Comparison of ENCODE assay signal across 8 cellular contexts in the genomic region with DNA sequence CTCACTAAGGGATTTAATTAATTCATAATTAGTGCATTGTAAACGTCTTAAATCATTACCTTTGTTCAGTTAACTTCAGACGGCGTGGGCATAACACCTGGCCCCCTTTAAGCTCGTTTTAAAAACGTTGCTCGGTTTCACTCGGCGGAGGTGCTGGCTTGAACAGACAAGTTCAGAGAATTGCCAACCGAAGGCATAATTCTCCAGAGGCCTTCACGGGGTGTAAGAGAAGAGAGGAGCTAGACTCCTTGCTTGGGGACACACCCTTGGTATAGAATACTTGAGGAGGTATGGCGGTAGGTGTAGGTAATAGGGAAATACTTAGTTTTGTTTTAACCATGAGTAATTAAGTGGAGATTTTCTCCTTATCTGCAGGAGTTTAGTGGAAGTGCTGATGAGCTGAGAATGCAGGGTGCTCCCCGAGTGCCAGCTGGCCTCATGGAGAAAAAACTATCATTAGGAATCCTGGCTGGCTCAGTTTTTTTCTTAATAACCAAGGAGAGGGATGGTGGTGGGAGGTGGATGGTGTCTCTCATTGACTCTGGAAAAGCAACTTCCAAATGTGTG. TPM values are rescaled to one million over a fixed set of nuclear protein-coding genes. Genes with fewer than 3 reads are reported as not detected.
DNase-seq lines count a peak whose midpoint lies in the region; ATAC-seq and TF ChIP-seq lines count a peak whose summit lies in the region.

No MANE protein-coding gene starts in this region.

- no peak for ATAC-seq in naive thymus-derived CD8-positive, alpha-beta T cell
- ATAC-seq in GM19023 (IDR thresholded peaks at IDR 0.05; ENCODE audit: unreplicated experiment) (no peak), GM18868 (IDR thresholded peaks at IDR 0.05; ENCODE audit: unreplicated experiment) (no peak)

- peaks cover 0 to 17% (median 5%) of the 10 kb centered on the region in 9 donors for H3K9me3 Mint-ChIP-seq in naive thymus-derived CD8-positive, alpha-beta T cell

- H3K27me3 ChIP-seq in BE2C (no peaks in the 10 kb centered on the region), duodenal mucosa (ENCODE audit: control insufficient read depth in 1 of 2, insufficient read depth in 2 of 2, low read length in 2 of 2) (peaks cover 0 to 3% of the 10 kb centered on the region in 2 donors), Karpas-422 (ENCODE audit: low read length) (no peaks in the 10 kb centered on the region)

- H3K4me1 ChIP-seq in BE2C = no peaks in the 10 kb centered on the region
- no peaks in the 10 kb centered on the region for H3K4me1 ChIP-seq in duodenal mucosa (ENCODE audit: control insufficient read depth in 1 of 2, insufficient read depth in 2 of 2, low read length in 2 of 2)
- no peaks in the 10 kb centered on the region for H3K4me1 ChIP-seq in Karpas-422 (ENCODE audit: low read length)

- H3K4me3 ChIP-seq in BE2C (ENCODE audit: low read depth, low read length) = peak overlapping the region; percentile 61
- H3K4me3 ChIP-seq in duodenal mucosa (ENCODE audit: low read depth in 1 of 2, low read length in 2 of 2) = peak overlapping the region; percentile 63 to 68
- H3K4me3 ChIP-seq in Karpas-422 (ENCODE audit: low read length) = no peak overlapping the region

- H3K9me3 ChIP-seq in BE2C (no peaks in the 10 kb centered on the region), duodenal mucosa (ENCODE audit: control insufficient read depth in 1 of 2, low read length in 2 of 2) (no peaks in the 10 kb centered on the region), Karpas-422 (ENCODE audit: low read length) (no peaks in the 10 kb centered on the region)

- H3K4me1 Mint-ChIP-seq in naive thymus-derived CD8-positive, alpha-beta T cell = peaks cover 0 to 10% (median 8%) of the 10 kb centered on the region in 4 donors

- no peak overlapping the region for H3K27ac ChIP-seq in duodenal mucosa (ENCODE audit: low read depth, low read length)
- H3K27ac ChIP-seq in Karpas-422 (ENCODE audit: low read length) = no peak overlapping the region

- peak overlapping the region in 1 of 2 donors; percentile 58 for H3K9ac ChIP-seq in duodenal mucosa (ENCODE audit: low read depth in 1 of 2, low read length in 2 of 2)
- H3K9ac ChIP-seq in Karpas-422 (ENCODE audit: low read length) = no peak overlapping the region

- POLR2A ChIA-PET in naive thymus-derived CD8-positive, alpha-beta T cell (lab: Charles Lee) = no interaction called here

- H3K9me2 ChIP-seq in Karpas-422 (replicated peaks; ENCODE audit: insufficient read depth, low read length) = no peaks in the 10 kb centered on the region

- H3K36me3 Mint-ChIP-seq in naive thymus-derived CD8-positive, alpha-beta T cell = peaks cover 0 to 19% (median 0%) of the 10 kb centered on the region in 3 donors

- no peak overlapping the region for H3K4me2 ChIP-seq in Karpas-422 (ENCODE audit: low read depth, low read length, poor library complexity, severe bottlenecking)

- DNase-seq in BE2C (no peak), NCI-H1105 treated with DMSO at 0.1 percent for 48 hours (lab: John Stamatoyannopoulos, UW) (peak; percentile 58), Karpas-422 (no peak)
- DNase-seq in naive thymus-derived CD8-positive, alpha-beta T cell = no peak
- DNase-seq in activated naive CD4-positive, alpha-beta T cell treated with anti-CD3 and anti-CD28 coated beads, Interleukin-2, amount 50 U/mL, for 16 hours = no peak

- peak overlapping the region in 8 of 10 donors; percentile 4 to 74 (median 44) for H3K4me3 Mint-ChIP-seq in naive thymus-derived CD8-positive, alpha-beta T cell

- H3K27ac Mint-ChIP-seq in naive thymus-derived CD8-positive, alpha-beta T cell = no peak overlapping the region

- TF ChIP-seq CTCF in BE2C (IDR thresholded peaks at IDR 0.05; ENCODE audit: low read depth, low read length) = no peak

- H3K79me2 ChIP-seq in Karpas-422 (ENCODE audit: low read length) = no peaks in the 10 kb centered on the region

- H2AFZ ChIP-seq in Karpas-422 (ENCODE audit: low read length) = no peak overlapping the region

- H3K36me3 ChIP-seq in BE2C (no peaks in the 10 kb centered on the region), duodenal mucosa (ENCODE audit: control insufficient read depth in 1 of 2, insufficient read depth in 2 of 2, low read length in 2 of 2) (no peaks in the 10 kb centered on the region), Karpas-422 (ENCODE audit: insufficient read depth, low read length) (no peaks in the 10 kb centered on the region)

- H3K27me3 Mint-ChIP-seq in naive thymus-derived CD8-positive, alpha-beta T cell = peaks cover 34 to 63% (median 45%) of the 10 kb centered on the region in 5 donors

- no peaks in the 10 kb centered on the region for H4K20me1 ChIP-seq in Karpas-422 (ENCODE audit: insufficient read depth, low read depth, low read length)

RNA-seq across cellular contexts. Expression of a gene that starts 0.9 kb away (rescaled TPM):
- 1.7 TPM for polyA plus RNA-seq in BE2C (2012; ENCODE audit: insufficient read depth, insufficient read length, low read depth)
- total RNA-seq in naive thymus-derived CD8-positive, alpha-beta T cell = not detected
- polyA plus RNA-seq in naive thymus-derived CD8-positive, alpha-beta T cell = under 1 TPM in 2 of 3 donors, not detected in 1; 0.03 to 0.39 TPM
- not detected in 2 replicates for total RNA-seq in Karpas-422 (2014; rRNA removed; shearing (Covaris generic); ENCODE audit: low replicate concordance)

RNA-seq across cellular contexts. Expression of a gene that starts 59.6 kb away (rescaled TPM):
- polyA plus RNA-seq in BE2C (2012; ENCODE audit: insufficient read depth, insufficient read length, low read depth) = 0.12 TPM
- not detected for total RNA-seq in naive thymus-derived CD8-positive, alpha-beta T cell
- not detected for polyA plus RNA-seq in naive thymus-derived CD8-positive, alpha-beta T cell
- not detected in 2 replicates for total RNA-seq in Karpas-422 (2014; rRNA removed; shearing (Covaris generic); ENCODE audit: low replicate concordance)
